8 cellular contexts compared by ENCODE assay signal in genomic region chr2:11465485-11466306, GRCh38. TPM values are rescaled to one million over a fixed set of nuclear protein-coding genes. Genes with fewer than 3 reads are reported as not detected.
A peak's percentile ranks its signal among the peaks of the same experiment; 100 is the strongest.
DNase-seq lines count a peak whose midpoint lies in the region; ATAC-seq, FAIRE-seq and TF ChIP-seq lines count a peak whose summit lies in the region.

Gene E2F6, minus strand, starts transcription at chr2:11466161. Its CDS starts 282 bp downstream, at chr2:11465879.

- peak within 1 kb of the TSS; percentile 81 for H2AFZ ChIP-seq in keratinocyte (ENCODE audit: control insufficient read depth, low read length)

- no peak for FAIRE-seq in keratinocyte (lab: Jason Lieb, UNC)

- no peak for TF ChIP-seq CTCF in keratinocyte (optimal IDR thresholded peaks at IDR 0.05 in 1 of 3, IDR thresholded peaks at IDR 0.05 in 1 of 3, conservative IDR thresholded peaks at IDR 0.05 in 1 of 3; ENCODE audit: extremely low read depth in 1 of 3, insufficient read depth in 2 of 3, low read length in 3 of 3)

- ATAC-seq in GM19025 (IDR thresholded peaks at IDR 0.05; ENCODE audit: low read depth, unreplicated experiment) (peak; percentile 62), HG03378 (IDR thresholded peaks at IDR 0.05; ENCODE audit: unreplicated experiment) (peak; percentile 46)

- H3K4me2 ChIP-seq in keratinocyte (ENCODE audit: control insufficient read depth, extremely low read depth, insufficient read depth, low read depth, low read length): peak within 1 kb of the TSS; percentile 90

- no peaks in the 10 kb centered on the region for H3K27me3 ChIP-seq in keratinocyte (ENCODE audit: control insufficient read depth, extremely low read depth, insufficient read depth, low read length)

- peaks cover 7% of the 10 kb centered on the region for H3K4me1 ChIP-seq in keratinocyte (ENCODE audit: control insufficient read depth, extremely low read depth, insufficient read depth, low read length)

- peak within 1 kb of the TSS; percentile 61 for H3K27ac ChIP-seq in keratinocyte (ENCODE audit: control insufficient read depth, insufficient read depth, low read length)

- H4K20me1 ChIP-seq in keratinocyte (ENCODE audit: control insufficient read depth, extremely low read depth, insufficient read depth, low read length): no peaks in the 10 kb centered on the region

- H3K9ac ChIP-seq in keratinocyte (ENCODE audit: control insufficient read depth, extremely low read depth, insufficient read depth, low read length): peak within 1 kb of the TSS; percentile 72

- peaks cover 49% of the 10 kb centered on the region for H3K79me2 ChIP-seq in keratinocyte (ENCODE audit: control insufficient read depth, insufficient read depth, low read length)

- no peaks in the 10 kb centered on the region for H3K9me3 ChIP-seq in keratinocyte (ENCODE audit: control insufficient read depth, low read depth, low read length)

- DNase-seq in AG08396 (ENCODE audit: low spot score): peak; percentile 98
- DNase-seq in NCI-H510A (lab: John Stamatoyannopoulos, UW): peak; percentile 88
- peak; percentile 89 for DNase-seq in activated CD4-positive, CD25-positive, alpha-beta regulatory T cell treated with anti-CD3 and anti-CD28 coated beads, Interleukin-2, amount 50 U/mL, for 72 hours
- DNase-seq in cerebellar cortex (ENCODE audit: low spot score): peak; percentile 92
- DNase-seq in keratinocyte (ENCODE audit: low read depth, low spot score): peak; percentile 26
- peak; percentile 79 to 83 (median 82) for DNase-seq in stimulated activated CD4-positive, alpha-beta T cell treated with anti-CD3 and anti-CD28 coated beads, Interleukin-12 subunit alpha, Interleukin-12 subunit beta, amount 100 ng/mL, for 48 hours (ENCODE audit: low read depth in 2 of 3, low spot score in 1 of 3)

- no peaks in the 10 kb centered on the region for H3K9me1 ChIP-seq in keratinocyte (ENCODE audit: control insufficient read depth, extremely low read depth, insufficient read depth, low read length)

- dilution Hi-C loops in keratinocyte (cut with MboI; ENCODE audit: extremely low pct_ligation_motif_present, low sequenced_read_pairs): no loop called here

- H3K36me3 ChIP-seq in keratinocyte (ENCODE audit: control insufficient read depth in 2 of 2, extremely low read depth in 1 of 2, insufficient read depth in 2 of 2, low read length in 2 of 2): peaks cover 3 to 11% of the 10 kb centered on the region in 2 experiments

- H3K4me3 ChIP-seq in keratinocyte (ENCODE audit: control insufficient read depth in 2 of 3, extremely low read depth in 1 of 3, insufficient read depth in 2 of 3, low read depth in 1 of 3, low read length in 3 of 3): peak within 1 kb of the TSS; percentile 59 to 86 (median 86)

RNA-seq across cellular contexts. Expression of gene E2F6, which starts in this region (rescaled TPM):
- 7.9 to 13.8 TPM (median 9.3 TPM) in 3 replicates for polyA plus RNA-seq in keratinocyte
- polyA plus RNA-seq in keratinocyte (2011; ENCODE audit: low read depth): 8.8 TPM
- 5.6 and 12.1 TPM in 2 replicates for polyA plus RNA-seq in keratinocyte (2011; cell fraction: cytosol; rRNA removed)
- 10.5 and 15.0 TPM in 2 replicates for polyA plus RNA-seq in keratinocyte (2011; cell fraction: nucleus; rRNA removed)
- polyA plus RNA-seq in keratinocyte (2012; ENCODE audit: low replicate concordance): 9.4 and 10.2 TPM in 2 replicates
- 2.8 to 7.1 TPM (median 3.3 TPM) in 3 replicates for polyA minus RNA-seq in keratinocyte
- 6.9 TPM for polyA minus RNA-seq in keratinocyte (2011; cell fraction: cytosol; rRNA and poly(A)+ RNA removed)
- 3.9 and 7.6 TPM in 2 replicates for polyA minus RNA-seq in keratinocyte (2011; cell fraction: nucleus; rRNA and poly(A)+ RNA removed)

Comparison
In these comparisons a context has a peak if more than half of its experiments do, and no peak if none do; other contexts are left out.
1. Peak in every context shown above with its lines: DNase-seq, ATAC-seq, H3K4me3 ChIP-seq and H3K27ac ChIP-seq.
2. DNase-seq: peak in every context shown above with its lines; median percentile 98 in AG08396; 92 in cerebellar cortex; 89 in activated CD4-positive, CD25-positive, alpha-beta regulatory T cell treated with anti-CD3 and anti-CD28 coated beads, Interleukin-2, amount 50 U/mL, for 72 hours; 88 in NCI-H510A; 82 in stimulated activated CD4-positive, alpha-beta T cell treated with anti-CD3 and anti-CD28 coated beads, Interleukin-12 subunit alpha, Interleukin-12 subunit beta, amount 100 ng/mL, for 48 hours; 26 in keratinocyte.